Comparison of ENCODE assay signal across 20 cellular contexts in genomic region chr17:18208092-18208491, GRCh38.
"Had no signal": no experiment of that assay in that cellular context is flagged by ENCODE, and none has a peak within 500 bp of the region (broad histone marks: within the 10 kb centered on the region; RNA-seq: fewer than 3 reads in every experiment).

No MANE protein-coding gene starts in this region.

- H3K4me1 Mint-ChIP-seq: IgD-negative memory B cell had no signal

- ATAC-seq: HepG2, K562 had no signal

- H3K36me3 Mint-ChIP-seq: IgD-negative memory B cell had no signal

- H3K27me3 Mint-ChIP-seq: IgD-negative memory B cell had no signal

- DNase-seq: Kasumi-1, MM.1S, NCI-H1092 treated with DMSO at 0.1 percent for 48 hours, NCI-H1436, NCI-H187, NCI-H2029, NCI-H2081 treated with DMSO at 0.1 percent for 48 hours, NCI-H2171, NCI-H226, NCI-H446, NCI-H510A, NCI-H524 treated with DMSO at 0.1 percent for 48 hours, NCI-H69, NCI-H774, Right ventricle myocardium superior, RPMI8226, SIG-M5 had no signal

- H3K9me3 Mint-ChIP-seq: IgD-negative memory B cell had no signal

- H3K27ac Mint-ChIP-seq: IgD-negative memory B cell had no signal
